11 cellular contexts compared by ENCODE assay signal in the genomic region with DNA sequence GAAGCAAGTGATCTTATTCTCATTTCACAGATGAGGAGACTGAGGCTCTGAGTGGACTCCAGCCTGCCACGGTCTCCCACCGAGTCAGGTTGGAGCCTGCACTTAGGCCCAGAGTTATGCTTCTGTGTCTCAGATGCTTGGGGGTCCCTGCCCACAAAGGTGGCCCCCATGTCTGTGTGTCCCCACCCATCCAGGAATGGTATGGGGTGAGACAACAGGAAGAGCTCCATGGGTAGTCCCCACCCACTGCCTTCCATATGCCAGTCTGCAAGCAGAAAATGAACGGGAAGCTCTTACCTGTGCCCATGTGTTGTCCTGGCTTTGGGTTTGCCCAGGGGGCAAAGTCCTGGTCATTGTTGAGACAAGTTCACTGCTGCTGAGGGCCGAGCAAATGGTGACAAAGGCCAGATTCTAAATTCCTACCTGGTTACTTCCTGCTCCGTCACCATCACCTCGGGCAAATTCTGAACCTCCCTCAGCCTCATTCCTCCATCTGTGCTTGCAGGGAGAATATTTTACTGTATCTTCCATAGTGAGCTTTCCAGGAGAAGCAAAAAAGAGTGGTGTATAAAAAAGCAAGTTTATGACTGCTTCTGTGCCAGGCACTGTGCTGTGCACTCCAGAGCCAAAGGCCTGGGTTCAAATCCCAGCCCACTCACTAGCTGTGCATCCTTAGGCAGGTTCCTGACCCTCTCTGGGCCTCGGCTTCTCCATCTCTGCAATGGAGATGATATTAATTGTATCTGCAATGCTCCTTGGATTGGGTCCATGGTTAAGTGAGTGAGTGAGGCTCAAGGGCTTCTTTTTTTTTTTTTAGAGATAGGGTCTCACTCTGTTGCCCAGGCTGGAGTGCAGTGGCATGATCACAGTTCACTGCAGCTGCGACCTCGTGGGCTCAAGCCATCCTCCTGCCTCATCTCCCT. TPM values are rescaled to one million over a fixed set of nuclear protein-coding genes. Genes with fewer than 3 reads are reported as not detected.
DNase-seq lines count a peak whose midpoint lies in the region; ATAC-seq and TF ChIP-seq lines count a peak whose summit lies in the region.
"Had no signal": no experiment of that assay in that cellular context is flagged by ENCODE, and none has a peak within 500 bp of the region (broad histone marks: within the 10 kb centered on the region; RNA-seq: fewer than 3 reads in every experiment).

No MANE protein-coding gene starts in this region.

- H3K36me3 Mint-ChIP-seq in activated CD4-positive, alpha-beta T cell treated with anti-CD3 and anti-CD28 coated beads, Interleukin-2, amount 10 ng/mL, durations not matched to agents 7 days and 5 days (ENCODE audit: low read depth) = peaks cover 77% of the 10 kb centered on the region
- H3K36me3 Mint-ChIP-seq in activated naive CD8-positive, alpha-beta T cell = peaks cover 18% of the 10 kb centered on the region
- H3K36me3 Mint-ChIP-seq in glutamatergic neuron (ENCODE audit: unreplicated experiment) = no peaks in the 10 kb centered on the region

- ATAC-seq in left colon (peak; percentile 88), HG03095 (IDR thresholded peaks at IDR 0.05; ENCODE audit: unreplicated experiment) (no peak)
- ATAC-seq in stimulated activated naive CD8-positive, alpha-beta T cell treated with anti-CD3 and anti-CD28 coated beads, Interleukin-15, amount 100 ng/mL, for 72 hours = no peak

- no peak for DNase-seq in activated CD4-positive, alpha-beta T cell treated with anti-CD3 and anti-CD28 coated beads, Interleukin-2, amount 10 ng/mL, durations not matched to agents 7 days and 5 days
- DNase-seq in activated CD4-positive, alpha-beta T cell treated with anti-CD3 and anti-CD28 coated beads for 1 hour = no peak
- peak; percentile 69 to 90 for DNase-seq in left colon
- DNase-seq in stimulated activated naive CD8-positive, alpha-beta T cell treated with anti-CD3 and anti-CD28 coated beads, Interleukin-15, amount 100 ng/mL, for 72 hours = no peak
- no peak for DNase-seq in NCI-H446 (lab: John Stamatoyannopoulos, UW)
- no peak for DNase-seq in glutamatergic neuron
- DNase-seq: ACHN, activated gamma-delta T cell, NCI-H226 had no signal

- POLR2A ChIA-PET in activated CD4-positive, alpha-beta T cell treated with anti-CD3 and anti-CD28 coated beads, Interleukin-2, amount 10 ng/mL, durations not matched to agents 7 days and 5 days (lab: Charles Lee) = no interaction called here

- CTCF ChIA-PET in activated CD4-positive, alpha-beta T cell treated with anti-CD3 and anti-CD28 coated beads, Interleukin-2, amount 10 ng/mL, durations not matched to agents 7 days and 5 days (lab: Charles Lee) = interaction anchor here (1.6 to 1.9 kb wide), 5 partner anchors 38 to 88 kb away, joined by 3 to 7 read pairs (median 5); no protein-coding TSS in a partner anchor

- peaks cover 93% of the 10 kb centered on the region for H3K4me1 Mint-ChIP-seq in activated CD4-positive, alpha-beta T cell treated with anti-CD3 and anti-CD28 coated beads, Interleukin-2, amount 10 ng/mL, durations not matched to agents 7 days and 5 days
- peaks cover 92% of the 10 kb centered on the region for H3K4me1 Mint-ChIP-seq in activated naive CD8-positive, alpha-beta T cell (ENCODE audit: low read depth)
- H3K4me1 Mint-ChIP-seq in stimulated activated naive CD8-positive, alpha-beta T cell treated with anti-CD3 and anti-CD28 coated beads, Interleukin-15, amount 100 ng/mL, for 72 hours = peaks cover 99% of the 10 kb centered on the region
- H3K4me1 Mint-ChIP-seq in glutamatergic neuron (ENCODE audit: low read depth, unreplicated experiment) = peaks cover 4% of the 10 kb centered on the region

- no peaks in the 10 kb centered on the region for H3K9me3 Mint-ChIP-seq in activated CD4-positive, alpha-beta T cell treated with anti-CD3 and anti-CD28 coated beads, Interleukin-2, amount 10 ng/mL, durations not matched to agents 7 days and 5 days
- H3K9me3 Mint-ChIP-seq in activated naive CD8-positive, alpha-beta T cell (ENCODE audit: low read depth) = no peaks in the 10 kb centered on the region
- no peaks in the 10 kb centered on the region for H3K9me3 Mint-ChIP-seq in stimulated activated naive CD8-positive, alpha-beta T cell treated with anti-CD3 and anti-CD28 coated beads, Interleukin-15, amount 100 ng/mL, for 72 hours
- no peaks in the 10 kb centered on the region for H3K9me3 Mint-ChIP-seq in glutamatergic neuron (ENCODE audit: unreplicated experiment)

- no peak overlapping the region for H3K4me3 Mint-ChIP-seq in activated CD4-positive, alpha-beta T cell treated with anti-CD3 and anti-CD28 coated beads, Interleukin-2, amount 10 ng/mL, durations not matched to agents 7 days and 5 days
- peak overlapping the region; percentile 71 for H3K4me3 Mint-ChIP-seq in activated naive CD8-positive, alpha-beta T cell
- H3K4me3 Mint-ChIP-seq in stimulated activated naive CD8-positive, alpha-beta T cell treated with anti-CD3 and anti-CD28 coated beads, Interleukin-15, amount 100 ng/mL, for 72 hours = peak overlapping the region; percentile 47 to 57
- no peak overlapping the region for H3K4me3 Mint-ChIP-seq in glutamatergic neuron (ENCODE audit: unreplicated experiment)

- no peak for TF ChIP-seq CTCF in glutamatergic neuron (IDR thresholded peaks at IDR 0.05; ENCODE audit: partially characterized antibody, unreplicated experiment)

- no peaks in the 10 kb centered on the region for H3K27me3 Mint-ChIP-seq in activated CD4-positive, alpha-beta T cell treated with anti-CD3 and anti-CD28 coated beads, Interleukin-2, amount 10 ng/mL, durations not matched to agents 7 days and 5 days
- no peaks in the 10 kb centered on the region for H3K27me3 Mint-ChIP-seq in activated naive CD8-positive, alpha-beta T cell
- no peaks in the 10 kb centered on the region for H3K27me3 Mint-ChIP-seq in stimulated activated naive CD8-positive, alpha-beta T cell treated with anti-CD3 and anti-CD28 coated beads, Interleukin-15, amount 100 ng/mL, for 72 hours
- no peaks in the 10 kb centered on the region for H3K27me3 Mint-ChIP-seq in glutamatergic neuron (ENCODE audit: unreplicated experiment)

- intact Hi-C loops in left colon (cut with DNase I, micrococcal nuclease) = no loop called here

- H3K27ac Mint-ChIP-seq in activated CD4-positive, alpha-beta T cell treated with anti-CD3 and anti-CD28 coated beads, Interleukin-2, amount 10 ng/mL, durations not matched to agents 7 days and 5 days = peak overlapping the region; percentile 43
- H3K27ac Mint-ChIP-seq in activated naive CD8-positive, alpha-beta T cell = peak overlapping the region; percentile 91
- H3K27ac Mint-ChIP-seq in stimulated activated naive CD8-positive, alpha-beta T cell treated with anti-CD3 and anti-CD28 coated beads, Interleukin-15, amount 100 ng/mL, for 72 hours = peak overlapping the region; percentile 47 to 96
- no peak overlapping the region for H3K27ac Mint-ChIP-seq in glutamatergic neuron (ENCODE audit: unreplicated experiment)

RNA-seq across cellular contexts. Expression of a gene that starts 9.3 kb away (rescaled TPM):
- 100 to 1,000 TPM; 242 to 262 TPM for total RNA-seq in activated CD4-positive, alpha-beta T cell treated with anti-CD3 and anti-CD28 coated beads, Interleukin-2, amount 10 ng/mL, durations not matched to agents 7 days and 5 days
- 100 to 1,000 TPM; 118 to 140 TPM for total RNA-seq in left colon
- 10.8 TPM for total RNA-seq in glutamatergic neuron (ENCODE audit: unreplicated experiment)

RNA-seq across cellular contexts. Expression of a gene that starts 54.5 kb away (rescaled TPM):
- 100 to 1,000 TPM in 1 of 2 experiments, 10 to 100 TPM in 1; 95.8 to 106 TPM for total RNA-seq in activated CD4-positive, alpha-beta T cell treated with anti-CD3 and anti-CD28 coated beads, Interleukin-2, amount 10 ng/mL, durations not matched to agents 7 days and 5 days
- 10 to 100 TPM; 44.4 to 44.7 TPM for total RNA-seq in left colon
- total RNA-seq in glutamatergic neuron (ENCODE audit: unreplicated experiment) = 32.7 TPM

Comparison
In these comparisons a context has a peak if more than half of its experiments do, and no peak if none do; other contexts are left out.
1. DNase-seq: peak in left colon (2 of 2); none in activated CD4-positive, alpha-beta T cell treated with anti-CD3 and anti-CD28 coated beads, Interleukin-2, amount 10 ng/mL, durations not matched to agents 7 days and 5 days (single experiment), activated CD4-positive, alpha-beta T cell treated with anti-CD3 and anti-CD28 coated beads for 1 hour (single experiment), stimulated activated naive CD8-positive, alpha-beta T cell treated with anti-CD3 and anti-CD28 coated beads, Interleukin-15, amount 100 ng/mL, for 72 hours (0 of 2), NCI-H446 (0 of 2) and glutamatergic neuron (single experiment).
2. H3K4me3 Mint-ChIP-seq: peak in activated naive CD8-positive, alpha-beta T cell (single experiment) and stimulated activated naive CD8-positive, alpha-beta T cell treated with anti-CD3 and anti-CD28 coated beads, Interleukin-15, amount 100 ng/mL, for 72 hours (2 of 2); none in activated CD4-positive, alpha-beta T cell treated with anti-CD3 and anti-CD28 coated beads, Interleukin-2, amount 10 ng/mL, durations not matched to agents 7 days and 5 days (single experiment) and glutamatergic neuron (single experiment).
3. RNA of a gene that starts 9.3 kb away (total RNA-seq): 242 to 262 TPM in activated CD4-positive, alpha-beta T cell treated with anti-CD3 and anti-CD28 coated beads, Interleukin-2, amount 10 ng/mL, durations not matched to agents 7 days and 5 days and 118 to 140 TPM in left colon; 10.8 TPM in glutamatergic neuron (single experiment); every median in the first group is over 10 times any median in the second.